19 cellular contexts compared by ENCODE assay signal in genomic region chr1:243796016-243796415, GRCh38. TPM values are rescaled to one million over a fixed set of nuclear protein-coding genes. Genes with fewer than 3 reads are reported as not detected.
DNase-seq lines count a peak whose midpoint lies in the region; ATAC-seq and TF ChIP-seq lines count a peak whose summit lies in the region.
"Had no signal": no experiment of that assay in that cellular context is flagged by ENCODE, and none has a peak within 500 bp of the region (broad histone marks: within the 10 kb centered on the region; RNA-seq: fewer than 3 reads in every experiment).

No MANE protein-coding gene starts in this region.

- TF ChIP-seq CTCF in CD8-positive, alpha-beta T cell (IDR thresholded peaks at IDR 0.05), result no peak
- no peak for TF ChIP-seq CTCF in VCaP (conservative IDR thresholded peaks at IDR 0.05)
- no peak for TF ChIP-seq CTCF in uterus (IDR thresholded peaks at IDR 0.05)
- TF ChIP-seq CTCF in progenitor cell of endocrine pancreas (IDR thresholded peaks at IDR 0.05; ENCODE audit: unreplicated experiment), result no peak
- no peak for TF ChIP-seq CTCF in neural progenitor cell (IDR thresholded peaks at IDR 0.05)

- no peaks in the 10 kb centered on the region for H3K27me3 Mint-ChIP-seq in CD8-positive, alpha-beta T cell (ENCODE audit: low read depth)
- H3K27me3 Mint-ChIP-seq in progenitor cell of endocrine pancreas, result no peaks in the 10 kb centered on the region
- H3K27me3 Mint-ChIP-seq in neural progenitor cell (ENCODE audit: insufficient read depth, low read depth), result no peaks in the 10 kb centered on the region
- H3K27me3 Mint-ChIP-seq: CD4-positive, alpha-beta memory T cell had no signal

- H3K4me3 ChIP-seq in CD8-positive, alpha-beta T cell (ENCODE audit: low read depth, low read length), result no peak overlapping the region
- H3K4me3 ChIP-seq in uterus (no peak overlapping the region), neural progenitor cell (no peak overlapping the region)
- H3K4me3 ChIP-seq: BLaER1, GM23248, HAP-1 had no signal

- peaks cover 10% of the 10 kb centered on the region for H3K4me1 ChIP-seq in CD8-positive, alpha-beta T cell (ENCODE audit: insufficient read depth, low read length)
- peaks cover 6 to 17% of the 10 kb centered on the region in 2 donors for H3K4me1 ChIP-seq in uterus
- H3K4me1 ChIP-seq in neural progenitor cell, result peaks cover 4% of the 10 kb centered on the region

- peaks cover 20% of the 10 kb centered on the region for H3K36me3 Mint-ChIP-seq in CD8-positive, alpha-beta T cell
- peaks cover 2% of the 10 kb centered on the region for H3K36me3 Mint-ChIP-seq in progenitor cell of endocrine pancreas (ENCODE audit: insufficient read depth)
- H3K36me3 Mint-ChIP-seq in neural progenitor cell, result peaks cover 18% of the 10 kb centered on the region
- H3K36me3 Mint-ChIP-seq: CD14-positive monocyte had no signal

- H3K4me1 Mint-ChIP-seq in CD8-positive, alpha-beta T cell (ENCODE audit: low read depth), result peaks cover 58% of the 10 kb centered on the region
- peaks cover 8% of the 10 kb centered on the region for H3K4me1 Mint-ChIP-seq in progenitor cell of endocrine pancreas (ENCODE audit: low read depth)
- H3K4me1 Mint-ChIP-seq in neural progenitor cell, result peaks cover 8% of the 10 kb centered on the region

- H3K27me3 ChIP-seq in CD8-positive, alpha-beta T cell (ENCODE audit: insufficient read depth, low read length), result no peaks in the 10 kb centered on the region
- H3K27me3 ChIP-seq in uterus, result no peaks in the 10 kb centered on the region
- H3K27me3 ChIP-seq in neural progenitor cell, result no peaks in the 10 kb centered on the region
- H3K27me3 ChIP-seq: BLaER1 had no signal

- no peak for DNase-seq in CD8-positive, alpha-beta T cell
- peak; percentile 22 to 75 for DNase-seq in NCI-H524 (lab: John Stamatoyannopoulos, UW)
- DNase-seq in uterus, result no peak
- DNase-seq in left cardiac atrium, result no peak
- DNase-seq in progenitor cell of endocrine pancreas (ENCODE audit: low spot score, unreplicated experiment), result no peak
- no peak for DNase-seq in neural progenitor cell (ENCODE audit: low spot score)
- DNase-seq: 8988T; Calu3; CD4-positive, alpha-beta memory T cell; DMS 273 treated with DMSO at 0.1 percent for 48 hours; DMS53; DND-41; GDM1; GM23248 had no signal

- H3K9me3 Mint-ChIP-seq in CD8-positive, alpha-beta T cell, result no peaks in the 10 kb centered on the region
- no peaks in the 10 kb centered on the region for H3K9me3 Mint-ChIP-seq in progenitor cell of endocrine pancreas (ENCODE audit: low read depth)
- H3K9me3 Mint-ChIP-seq in neural progenitor cell, result peaks cover 10% of the 10 kb centered on the region
- H3K9me3 Mint-ChIP-seq: CD4-positive, alpha-beta memory T cell had no signal

- no peaks in the 10 kb centered on the region for H3F3A ChIP-seq in neural progenitor cell (ENCODE audit: low read depth)

- no peak for ATAC-seq in CD8-positive, alpha-beta T cell
- no peak for ATAC-seq in left cardiac atrium

- H3K79me2 ChIP-seq in neural progenitor cell (ENCODE audit: low read depth), result no peaks in the 10 kb centered on the region

- CTCF ChIA-PET in CD8-positive, alpha-beta T cell (lab: Charles Lee), result no interaction called here

- no peak overlapping the region for H3K27ac ChIP-seq in CD8-positive, alpha-beta T cell (ENCODE audit: low read depth, low read length)
- H3K27ac ChIP-seq in VCaP (0 out of 2 replicates have a peak overlapping the region, but pooled peaks have one; percentile 13), uterus (peak overlapping the region; percentile 32 to 47), neural progenitor cell (no peak overlapping the region)
- H3K27ac ChIP-seq: BLaER1, GM23248 had no signal

- no peaks in the 10 kb centered on the region for H4K20me1 ChIP-seq in neural progenitor cell (ENCODE audit: low read depth)

- H3K9me3 ChIP-seq in CD8-positive, alpha-beta T cell (ENCODE audit: low read length), result no peaks in the 10 kb centered on the region
- H3K9me3 ChIP-seq in uterus (no peaks in the 10 kb centered on the region), neural progenitor cell (ENCODE audit: low read depth) (no peaks in the 10 kb centered on the region)
- H3K9me3 ChIP-seq: HAP-1 had no signal

- H3K4me2 ChIP-seq in neural progenitor cell, result no peak overlapping the region
- H3K4me2 ChIP-seq: BLaER1 had no signal

- intact Hi-C loops in CD8-positive, alpha-beta T cell (cut with DNase I, micrococcal nuclease), result no loop called here
- intact Hi-C loops in uterus (cut with DNase I; ENCODE audit: low total_unique reads) (no loop called here), left cardiac atrium (cut with DNase I) (no loop called here)

- TF ChIP-seq POLR2A in uterus (IDR thresholded peaks at IDR 0.05), result no peak

- H3K4me3 Mint-ChIP-seq in CD8-positive, alpha-beta T cell, result no peak overlapping the region
- H3K4me3 Mint-ChIP-seq in progenitor cell of endocrine pancreas (ENCODE audit: low read depth), result no peak overlapping the region
- no peak overlapping the region for H3K4me3 Mint-ChIP-seq in neural progenitor cell
- H3K4me3 Mint-ChIP-seq: CD14-positive monocyte; CD4-positive, alpha-beta memory T cell had no signal

- no peaks in the 10 kb centered on the region for H3K36me3 ChIP-seq in CD8-positive, alpha-beta T cell (ENCODE audit: insufficient read depth, low read length)
- H3K36me3 ChIP-seq in uterus (no peaks in the 10 kb centered on the region), neural progenitor cell (no peaks in the 10 kb centered on the region)
- H3K36me3 ChIP-seq: HAP-1 had no signal

- POLR2A ChIA-PET in CD8-positive, alpha-beta T cell (lab: Charles Lee), result interaction anchor here (1.2 kb wide), 1 partner anchor 22 kb away, joined by 3 read pairs; no protein-coding TSS in a partner anchor

- no peak overlapping the region for H3K9ac ChIP-seq in neural progenitor cell
- H3K9ac ChIP-seq: BLaER1, GM23248 had no signal

- H3K27ac Mint-ChIP-seq in CD8-positive, alpha-beta T cell, result peak overlapping the region; percentile 12
- H3K27ac Mint-ChIP-seq in progenitor cell of endocrine pancreas, result no peak overlapping the region
- no peak overlapping the region for H3K27ac Mint-ChIP-seq in neural progenitor cell

- no peak overlapping the region for H2AFZ ChIP-seq in neural progenitor cell (replicated peaks)
- H2AFZ ChIP-seq: GM23248 had no signal

RNA-seq across cellular contexts. Expression of gene AKT3, which starts 54.0 kb away (rescaled TPM):
- total RNA-seq in CD8-positive, alpha-beta T cell, result 10 to 100 TPM; 76.6 to 83.2 TPM
- total RNA-seq in uterus, result 100 to 1,000 TPM in 2 of 4 donors, 10 to 100 TPM in 2; 39.2 to 227 (median 97.6) TPM
- total RNA-seq in left cardiac atrium, result 10 to 100 TPM; 27.6 to 42.9 TPM
- total RNA-seq in progenitor cell of endocrine pancreas, result 42.4 and 45.5 TPM in 2 replicates
- total RNA-seq in neural progenitor cell (ENCODE audit: low replicate concordance), result 25.9 and 36.2 TPM in 2 replicates
- total RNA-seq: HT-29 had no signal

Comparison
In these comparisons a context has a peak if more than half of its experiments do, and no peak if none do; other contexts are left out.
1. DNase-seq: peak in NCI-H524 (2 of 2); none in CD8-positive, alpha-beta T cell (0 of 7), uterus (0 of 2), left cardiac atrium (single experiment), progenitor cell of endocrine pancreas (single experiment) and neural progenitor cell (single experiment).
2. H3K27ac ChIP-seq: peak in VCaP (single experiment) and uterus (2 of 2); none in CD8-positive, alpha-beta T cell (single experiment) and neural progenitor cell (single experiment).